ENCODE assay signal across 9 cellular contexts in genomic region chr15:55846108-55846707, GRCh38.
DNase-seq lines count a peak whose midpoint lies in the region; ATAC-seq and TF ChIP-seq lines count a peak whose summit lies in the region.
"Had no signal": no experiment of that assay in that cellular context is flagged by ENCODE, and none has a peak within 500 bp of the region (broad histone marks: within the 10 kb centered on the region; RNA-seq: fewer than 3 reads in every experiment).

No MANE protein-coding gene starts in this region.

- no peaks in the 10 kb centered on the region for H3K9me3 Mint-ChIP-seq in stimulated activated effector memory CD8-positive, alpha-beta T cell treated with anti-CD3 and anti-CD28 coated beads, Interleukin-12 subunit alpha, Interleukin-12 subunit beta, amount 100 ng/mL, for 72 hours

- H3K4me1 ChIP-seq in RWPE2 (ENCODE audit: insufficient read depth, poor library complexity, severe bottlenecking), result no peaks in the 10 kb centered on the region
- H3K4me1 ChIP-seq: BLaER1 had no signal

- H3K36me3 ChIP-seq in RWPE2 (ENCODE audit: low read depth), result peaks cover 90% of the 10 kb centered on the region

- TF ChIP-seq CTCF in LNCaP clone FGC (IDR thresholded peaks at IDR 0.05; ENCODE audit: control insufficient read depth, extremely low read depth, insufficient read depth) (peak; percentile 76), RWPE2 (IDR thresholded peaks at IDR 0.05; ENCODE audit: poor library complexity, severe bottlenecking) (peak; percentile 99), cardiac fibroblast (IDR thresholded peaks at IDR 0.05; ENCODE audit: low read depth, low read length) (peak; percentile 82)

- peak; percentile 3 for DNase-seq in DMS79 treated with DMSO at 0.1 percent for 48 hours (lab: John Stamatoyannopoulos, UW)
- no peak for DNase-seq in DMS79 (lab: John Stamatoyannopoulos, UW)
- no peak for DNase-seq in LNCaP clone FGC (ENCODE audit: low read depth)
- DNase-seq in RWPE2 (ENCODE audit: low spot score), result no peak
- DNase-seq in cardiac fibroblast (ENCODE audit: low read depth in 2 of 2), result peak; percentile 90
- peak; percentile 74 for DNase-seq in kidney glomerular epithelial cell (lab: John Stamatoyannopoulos, UW)
- peak; percentile 40 to 65 for DNase-seq in stimulated activated effector memory CD8-positive, alpha-beta T cell treated with anti-CD3 and anti-CD28 coated beads, Interleukin-12 subunit alpha, Interleukin-12 subunit beta, amount 100 ng/mL, for 72 hours (ENCODE audit: low spot score in 2 of 2)

- no peaks in the 10 kb centered on the region for H3K27me3 ChIP-seq in RWPE2 (ENCODE audit: insufficient read depth, poor library complexity, severe bottlenecking)
- H3K27me3 ChIP-seq: BLaER1 had no signal

- peak; percentile 81 for ATAC-seq in GM21447 (IDR thresholded peaks at IDR 0.05; ENCODE audit: unreplicated experiment)
- peak; percentile 84 for ATAC-seq in RWPE2 (ENCODE audit: low read depth)
- peak; percentile 53 for ATAC-seq in stimulated activated effector memory CD8-positive, alpha-beta T cell treated with anti-CD3 and anti-CD28 coated beads, Interleukin-12 subunit alpha, Interleukin-12 subunit beta, amount 100 ng/mL, for 72 hours

- no peaks in the 10 kb centered on the region for H3K9me3 ChIP-seq in RWPE2 (ENCODE audit: severe bottlenecking)

- H3K4me3 Mint-ChIP-seq in stimulated activated effector memory CD8-positive, alpha-beta T cell treated with anti-CD3 and anti-CD28 coated beads, Interleukin-12 subunit alpha, Interleukin-12 subunit beta, amount 100 ng/mL, for 72 hours, result no peak overlapping the region

- H3K4me3 ChIP-seq in LNCaP clone FGC (ENCODE audit: low read depth, low read length), result no peak overlapping the region
- H3K4me3 ChIP-seq in RWPE2 (ENCODE audit: severe bottlenecking), result no peak overlapping the region
- no peak overlapping the region for H3K4me3 ChIP-seq in cardiac fibroblast (replicated peaks in 1 of 2; ENCODE audit: low read depth in 2 of 2, low read length in 2 of 2)
- H3K4me3 ChIP-seq: BLaER1 had no signal

- no peak overlapping the region for H3K27ac ChIP-seq in RWPE2 (ENCODE audit: poor library complexity, severe bottlenecking)
- H3K27ac ChIP-seq: BLaER1 had no signal

- no peak overlapping the region for H3K27ac Mint-ChIP-seq in stimulated activated effector memory CD8-positive, alpha-beta T cell treated with anti-CD3 and anti-CD28 coated beads, Interleukin-12 subunit alpha, Interleukin-12 subunit beta, amount 100 ng/mL, for 72 hours

- peaks cover 33% of the 10 kb centered on the region for H3K36me3 Mint-ChIP-seq in stimulated activated effector memory CD8-positive, alpha-beta T cell treated with anti-CD3 and anti-CD28 coated beads, Interleukin-12 subunit alpha, Interleukin-12 subunit beta, amount 100 ng/mL, for 72 hours

- peaks cover 4% of the 10 kb centered on the region for H3K4me1 Mint-ChIP-seq in stimulated activated effector memory CD8-positive, alpha-beta T cell treated with anti-CD3 and anti-CD28 coated beads, Interleukin-12 subunit alpha, Interleukin-12 subunit beta, amount 100 ng/mL, for 72 hours

Comparison
In these comparisons a context has a peak if more than half of its experiments do, and no peak if none do; other contexts are left out.
1. DNase-seq: peak in DMS79 treated with DMSO at 0.1 percent for 48 hours (single experiment), cardiac fibroblast (2 of 2), kidney glomerular epithelial cell (single experiment) and stimulated activated effector memory CD8-positive, alpha-beta T cell treated with anti-CD3 and anti-CD28 coated beads, Interleukin-12 subunit alpha, Interleukin-12 subunit beta, amount 100 ng/mL, for 72 hours (2 of 2); none in DMS79 (single experiment), LNCaP clone FGC (single experiment) and RWPE2 (single experiment).
2. Peak in every context shown above with its lines, with median percentiles within 50 percentile points of each other: ATAC-seq and CTCF ChIP-seq.